ENCODE assay signal across 21 cellular contexts in genomic region chr18:58545338-58546096, GRCh38.
DNase-seq lines count a peak whose midpoint lies in the region; ATAC-seq and TF ChIP-seq lines count a peak whose summit lies in the region.
"Had no signal": no experiment of that assay in that cellular context is flagged by ENCODE, and none has a peak within 500 bp of the region (broad histone marks: within the 10 kb centered on the region; RNA-seq: fewer than 3 reads in every experiment).

No MANE protein-coding gene starts in this region.

- H3K9me3 Mint-ChIP-seq in activated T-cell treated with anti-CD3 and anti-CD28 coated beads, Interleukin-2, amount 50 U/mL, for 4 hours: no peaks in the 10 kb centered on the region
- H3K9me3 Mint-ChIP-seq: central memory CD8-positive, alpha-beta T cell; GM23338; naive B cell had no signal

- peaks cover 76% of the 10 kb centered on the region for H3K4me1 Mint-ChIP-seq in activated T-cell treated with anti-CD3 and anti-CD28 coated beads, Interleukin-2, amount 50 U/mL, for 4 hours (ENCODE audit: low read depth)

- no peaks in the 10 kb centered on the region for H3K27me3 ChIP-seq in RWPE2 (ENCODE audit: insufficient read depth, poor library complexity, severe bottlenecking)
- no peaks in the 10 kb centered on the region for H3K27me3 ChIP-seq in left ventricle myocardium inferior (ENCODE audit: low read depth)
- H3K27me3 ChIP-seq in skeletal muscle tissue (ENCODE audit: control insufficient read depth in 3 of 3, insufficient read depth in 3 of 3, low read length in 3 of 3): no peaks in the 10 kb centered on the region
- H3K27me3 ChIP-seq: transverse colon had no signal

- H3K27me3 Mint-ChIP-seq in activated T-cell treated with anti-CD3 and anti-CD28 coated beads, Interleukin-2, amount 50 U/mL, for 4 hours (ENCODE audit: low read depth): no peaks in the 10 kb centered on the region
- H3K27me3 Mint-ChIP-seq: central memory CD8-positive, alpha-beta T cell had no signal

- H3K9ac ChIP-seq in skeletal muscle tissue (ENCODE audit: low read depth in 1 of 3, low read length in 3 of 3): peak overlapping the region in 2 of 3 donors; percentile 6 to 15

- TF ChIP-seq CTCF in RWPE2 (IDR thresholded peaks at IDR 0.05; ENCODE audit: poor library complexity, severe bottlenecking) (no peak), left ventricle myocardium inferior (IDR thresholded peaks at IDR 0.05; ENCODE audit: borderline replicate concordance) (no peak)

- ATAC-seq in activated T-cell treated with anti-CD3 and anti-CD28 coated beads, Interleukin-2, amount 50 U/mL, for 4 hours: no peak
- ATAC-seq in RWPE2 (ENCODE audit: low read depth) (no peak), GM21528 (IDR thresholded peaks at IDR 0.05; ENCODE audit: low FRiP score, unreplicated experiment) (no peak), GM21526 (IDR thresholded peaks at IDR 0.05; ENCODE audit: low FRiP score, unreplicated experiment) (no peak)
- ATAC-seq: GM23338, SK-N-SH treated with all-trans-retinoic acid at 6 μM for 48 hours had no signal

- H3K9me3 ChIP-seq in RWPE2 (ENCODE audit: severe bottlenecking) (no peaks in the 10 kb centered on the region), left ventricle myocardium inferior (replicated peaks) (no peaks in the 10 kb centered on the region), skeletal muscle tissue (ENCODE audit: control insufficient read depth in 3 of 3, low read length in 3 of 3) (no peaks in the 10 kb centered on the region)
- H3K9me3 ChIP-seq: transverse colon had no signal

- H3K27ac ChIP-seq in RWPE2 (ENCODE audit: poor library complexity, severe bottlenecking) (peak overlapping the region; percentile 38), left ventricle myocardium inferior (replicated peaks) (peak overlapping the region; percentile 76), skeletal muscle tissue (ENCODE audit: low read depth, low read length) (peak overlapping the region; percentile 81)
- H3K27ac ChIP-seq: transverse colon had no signal

- H3K36me3 Mint-ChIP-seq in activated T-cell treated with anti-CD3 and anti-CD28 coated beads, Interleukin-2, amount 50 U/mL, for 4 hours (ENCODE audit: insufficient read depth): no peaks in the 10 kb centered on the region
- H3K36me3 Mint-ChIP-seq: naive B cell had no signal

- H3K4me1 ChIP-seq in RWPE2 (ENCODE audit: insufficient read depth, poor library complexity, severe bottlenecking) (peaks cover 36% of the 10 kb centered on the region), left ventricle myocardium inferior (peaks cover 34% of the 10 kb centered on the region), skeletal muscle tissue (ENCODE audit: control insufficient read depth in 3 of 3, insufficient read depth in 3 of 3, low read length in 3 of 3) (peaks cover 42 to 64% (median 45%) of the 10 kb centered on the region in 3 donors)

- H3K4me3 ChIP-seq in RWPE2 (ENCODE audit: severe bottlenecking) (no peak overlapping the region), left ventricle myocardium inferior (no peak overlapping the region), skeletal muscle tissue (ENCODE audit: low read length in 3 of 3) (peak overlapping the region in 2 of 3 donors; percentile 1 to 11)
- H3K4me3 ChIP-seq: GM23338, lung, transverse colon had no signal

- DNase-seq in activated T-cell treated with anti-CD3 and anti-CD28 coated beads, Interleukin-2, amount 50 U/mL, for 4 hours: no peak
- DNase-seq in activated T-cell treated with anti-CD3 and anti-CD28 coated beads for 4 hours (no peak), RWPE2 (ENCODE audit: low spot score) (no peak), left ventricle myocardium inferior (no peak), SHP77 (lab: John Stamatoyannopoulos, UW) (no peak)
- DNase-seq: activated CD4-positive, alpha-beta T cell treated with anti-CD3 and anti-CD28 coated beads for 4 hours; amygdala; C1 segment of cervical spinal cord; effector CD8-positive, alpha-beta T cell; naive B cell; NCI-H1436 treated with DMSO at 0.1 percent for 48 hours; NCI-H2171 treated with DMSO at 0.1 percent for 48 hours; T1000; transverse colon had no signal

- intact Hi-C loops in left ventricle myocardium inferior (cut with micrococcal nuclease): no loop called here

- peak overlapping the region; percentile 35 for H3K4me3 Mint-ChIP-seq in activated T-cell treated with anti-CD3 and anti-CD28 coated beads, Interleukin-2, amount 50 U/mL, for 4 hours
- H3K4me3 Mint-ChIP-seq: central memory CD8-positive, alpha-beta T cell; GM23338; naive B cell had no signal

- H3K36me3 ChIP-seq in RWPE2 (ENCODE audit: low read depth) (no peaks in the 10 kb centered on the region), left ventricle myocardium inferior (peaks cover 5% of the 10 kb centered on the region), skeletal muscle tissue (ENCODE audit: control insufficient read depth in 3 of 3, insufficient read depth in 3 of 3, low read length in 3 of 3) (no peaks in the 10 kb centered on the region)
- H3K36me3 ChIP-seq: transverse colon had no signal

Comparison
In these comparisons a context has a peak if more than half of its experiments do, and no peak if none do; other contexts are left out.
1. H3K4me3 ChIP-seq: peak in skeletal muscle tissue (2 of 3); none in RWPE2 (single experiment) and left ventricle myocardium inferior (single experiment).
2. Peak in every context shown above with its lines, with median percentiles within 50 percentile points of each other: H3K27ac ChIP-seq.